Comparison of ENCODE assay signal across 11 cellular contexts in genomic region chr19:14561832-14562351, GRCh38. TPM values are rescaled to one million over a fixed set of nuclear protein-coding genes. Genes with fewer than 3 reads are reported as not detected.
DNase-seq lines count a peak whose midpoint lies in the region; ATAC-seq and TF ChIP-seq lines count a peak whose summit lies in the region.
"Had no signal": no experiment of that assay in that cellular context is flagged by ENCODE, and none has a peak within 500 bp of the region (broad histone marks: within the 10 kb centered on the region; RNA-seq: fewer than 3 reads in every experiment).

No MANE protein-coding gene starts in this region.

- peaks cover 2% of the 10 kb centered on the region for H3K36me3 Mint-ChIP-seq in neural crest cell (ENCODE audit: low read depth)
- peaks cover 13% of the 10 kb centered on the region for H3K36me3 Mint-ChIP-seq in activated T-helper 17 cell treated with anti-CD3 and anti-CD28 coated beads, Interleukin-2, amount 50 U/mL, for 72 hours (ENCODE audit: low read depth)

- H3K27me3 Mint-ChIP-seq in neural crest cell (ENCODE audit: low read depth), result no peaks in the 10 kb centered on the region
- no peaks in the 10 kb centered on the region for H3K27me3 Mint-ChIP-seq in activated T-helper 17 cell treated with anti-CD3 and anti-CD28 coated beads, Interleukin-2, amount 50 U/mL, for 72 hours
- H3K27me3 Mint-ChIP-seq: activated CD4-positive, alpha-beta memory T cell treated with anti-CD3 and anti-CD28 coated beads, Interleukin-2, amount 10 ng/mL, durations not matched to agents 7 days and 5 days had no signal

- peak overlapping the region; percentile 35 for H3K27ac Mint-ChIP-seq in neural crest cell (ENCODE audit: unreplicated experiment)
- H3K27ac Mint-ChIP-seq in activated T-helper 17 cell treated with anti-CD3 and anti-CD28 coated beads, Interleukin-2, amount 50 U/mL, for 72 hours, result no peak overlapping the region
- H3K27ac Mint-ChIP-seq: activated CD4-positive, alpha-beta memory T cell treated with anti-CD3 and anti-CD28 coated beads, Interleukin-2, amount 10 ng/mL, durations not matched to agents 7 days and 5 days had no signal

- no peak for ATAC-seq in activated T-helper 17 cell treated with anti-CD3 and anti-CD28 coated beads, Interleukin-2, amount 50 U/mL, for 72 hours (replicated peaks)

- H3K4me3 Mint-ChIP-seq in neural crest cell, result no peak overlapping the region
- no peak overlapping the region for H3K4me3 Mint-ChIP-seq in activated T-helper 17 cell treated with anti-CD3 and anti-CD28 coated beads, Interleukin-2, amount 50 U/mL, for 72 hours
- H3K4me3 Mint-ChIP-seq: activated CD4-positive, alpha-beta memory T cell treated with anti-CD3 and anti-CD28 coated beads, Interleukin-2, amount 10 ng/mL, durations not matched to agents 7 days and 5 days had no signal

- TF ChIP-seq CTCF in fibroblast of villous mesenchyme (IDR thresholded peaks at IDR 0.05; ENCODE audit: insufficient read depth, low read depth, low read length) (no peak), neural crest cell (conservative IDR thresholded peaks at IDR 0.05) (no peak)

- no peak overlapping the region for H3K4me3 ChIP-seq in fibroblast of villous mesenchyme (ENCODE audit: low read depth, low read length)

- H3K4me1 Mint-ChIP-seq in neural crest cell, result peaks cover 5% of the 10 kb centered on the region
- H3K4me1 Mint-ChIP-seq in activated T-helper 17 cell treated with anti-CD3 and anti-CD28 coated beads, Interleukin-2, amount 50 U/mL, for 72 hours, result no peaks in the 10 kb centered on the region

- DNase-seq in AG08395 (ENCODE audit: low spot score), result peak; percentile 19
- DNase-seq in RPMI7951 (ENCODE audit: low read depth), result peak; percentile 87
- peak; percentile 36 for DNase-seq in fibroblast of villous mesenchyme (ENCODE audit: low read depth)
- DNase-seq in neural crest cell (ENCODE audit: low read depth, low spot score), result no peak
- DNase-seq in GM03348 (ENCODE audit: low spot score), result no peak
- no peak for DNase-seq in NCI-H1436 (lab: John Stamatoyannopoulos, UW)
- no peak for DNase-seq in effector CD4-positive, alpha-beta T cell
- DNase-seq: activated CD4-positive, alpha-beta memory T cell treated with anti-CD3 and anti-CD28 coated beads, Interleukin-2, amount 10 ng/mL, durations not matched to agents 7 days and 5 days; foreskin fibroblast had no signal

- H3K9me3 Mint-ChIP-seq in neural crest cell, result no peaks in the 10 kb centered on the region
- H3K9me3 Mint-ChIP-seq in activated T-helper 17 cell treated with anti-CD3 and anti-CD28 coated beads, Interleukin-2, amount 50 U/mL, for 72 hours, result no peaks in the 10 kb centered on the region
- H3K9me3 Mint-ChIP-seq: activated CD4-positive, alpha-beta memory T cell treated with anti-CD3 and anti-CD28 coated beads, Interleukin-2, amount 10 ng/mL, durations not matched to agents 7 days and 5 days had no signal

RNA-seq across cellular contexts. Expression of gene NDUFB7, which starts 10.0 kb away (rescaled TPM):
- 437 and 482 TPM in 2 replicates for total RNA-seq in RPMI7951 (2014; rRNA removed; shearing (Covaris generic))
- total RNA-seq in fibroblast of villous mesenchyme (216 and 357 TPM in 2 replicates), neural crest cell (123 and 128 TPM in 2 replicates)
- total RNA-seq in activated T-helper 17 cell treated with anti-CD3 and anti-CD28 coated beads, Interleukin-2, amount 50 U/mL, for 72 hours, result 100 to 1,000 TPM in 1 of 2 donors, 10 to 100 TPM in 1; 79.7 to 132 TPM

RNA-seq across cellular contexts. Expression of gene CLEC17A, which starts 21.0 kb away (rescaled TPM):
- total RNA-seq in RPMI7951 (2014; rRNA removed; shearing (Covaris generic)), result not detected in 2 replicates
- total RNA-seq in fibroblast of villous mesenchyme, result not detected in 2 replicates
- not detected in 2 replicates for total RNA-seq in neural crest cell
- total RNA-seq in activated T-helper 17 cell treated with anti-CD3 and anti-CD28 coated beads, Interleukin-2, amount 50 U/mL, for 72 hours, result 1 to 10 TPM in 1 of 2 donors, under 1 TPM in 1; 0.78 to 2.0 TPM
- total RNA-seq: activated CD4-positive, alpha-beta memory T cell treated with anti-CD3 and anti-CD28 coated beads, Interleukin-2, amount 10 ng/mL, durations not matched to agents 7 days and 5 days; NCI-H460 had no signal

RNA-seq across cellular contexts. Expression of gene TECR, which starts 32.5 kb away (rescaled TPM):
- total RNA-seq in RPMI7951 (2014; rRNA removed; shearing (Covaris generic)), result 82.3 and 102 TPM in 2 replicates
- total RNA-seq in fibroblast of villous mesenchyme, result 27.4 and 32.0 TPM in 2 replicates
- total RNA-seq in neural crest cell, result 177 and 185 TPM in 2 replicates
- 100 to 1,000 TPM; 100 to 139 TPM for total RNA-seq in activated T-helper 17 cell treated with anti-CD3 and anti-CD28 coated beads, Interleukin-2, amount 50 U/mL, for 72 hours

RNA-seq across cellular contexts. Expression of gene DNAJB1, which starts 43.7 kb away (rescaled TPM):
- total RNA-seq in RPMI7951 (2014; rRNA removed; shearing (Covaris generic)), result 94.7 and 95.9 TPM in 2 replicates
- 78.0 and 99.3 TPM in 2 replicates for total RNA-seq in fibroblast of villous mesenchyme
- total RNA-seq in neural crest cell, result 89.4 and 94.2 TPM in 2 replicates
- 100 to 1,000 TPM in 1 of 2 donors, 10 to 100 TPM in 1; 79.4 to 140 TPM for total RNA-seq in activated T-helper 17 cell treated with anti-CD3 and anti-CD28 coated beads, Interleukin-2, amount 50 U/mL, for 72 hours

Comparison
In these comparisons a context has a peak if more than half of its experiments do, and no peak if none do; other contexts are left out.
1. DNase-seq: peak in AG08395 (single experiment), RPMI7951 (single experiment) and fibroblast of villous mesenchyme (single experiment); none in neural crest cell (single experiment), GM03348 (single experiment), NCI-H1436 (single experiment) and effector CD4-positive, alpha-beta T cell (single experiment).